In genomic region chr10:69662173-69662685, GRCh38 we compare ENCODE assay signal across 18 cellular contexts. TPM values are rescaled to one million over a fixed set of nuclear protein-coding genes. Genes with fewer than 3 reads are reported as not detected.
"Had no signal": no experiment of that assay in that cellular context is flagged by ENCODE, and none has a peak within 500 bp of the region (broad histone marks: within the 10 kb centered on the region; RNA-seq: fewer than 3 reads in every experiment).

No MANE protein-coding gene starts in this region.

- H3K4me1 Mint-ChIP-seq: activated CD8-positive, alpha-beta memory T cell treated with anti-CD3 and anti-CD28 coated beads, Interleukin-2, amount 10 ng/mL, durations not matched to agents 7 days and 5 days; naive B cell had no signal

- H3K27me3 ChIP-seq: ascending aorta, breast epithelium had no signal

- H3K4me1 ChIP-seq: ascending aorta, breast epithelium, gastroesophageal sphincter had no signal

- DNase-seq: activated CD4-positive, alpha-beta T cell treated with anti-CD3 and anti-CD28 coated beads for 1 hour; activated CD4-positive, alpha-beta T cell treated with anti-CD3 and anti-CD28 coated beads, Interleukin-2, amount 50 U/mL, for 48 hours; activated CD8-positive, alpha-beta memory T cell treated with anti-CD3 and anti-CD28 coated beads, Interleukin-2, amount 10 ng/mL, durations not matched to agents 7 days and 5 days; activated naive CD4-positive, alpha-beta T cell treated with anti-CD3 and anti-CD28 coated beads, Interleukin-2, amount 10 ng/mL, durations not matched to agents 7 days and 5 days; activated T-cell treated with anti-CD3 and anti-CD28 coated beads, Interleukin-2, amount 50 U/mL, for 1 hour; endodermal cell; heart right ventricle; left cardiac atrium; naive B cell; stimulated activated CD4-positive, alpha-beta T cell treated with anti-CD3 and anti-CD28 coated beads, Interleukin-12 subunit alpha, Interleukin-12 subunit beta, amount 100 ng/mL, for 4 hours; stimulated activated CD4-positive, alpha-beta T cell treated with anti-CD3 and anti-CD28 coated beads, Interleukin-2, amount 100 ng/mL, for 24 hours had no signal

- H3K27ac Mint-ChIP-seq: activated CD8-positive, alpha-beta memory T cell treated with anti-CD3 and anti-CD28 coated beads, Interleukin-2, amount 10 ng/mL, durations not matched to agents 7 days and 5 days; activated naive CD4-positive, alpha-beta T cell treated with anti-CD3 and anti-CD28 coated beads, Interleukin-2, amount 10 ng/mL, durations not matched to agents 7 days and 5 days; endodermal cell; naive B cell had no signal

- H3K9me3 Mint-ChIP-seq: activated naive CD4-positive, alpha-beta T cell treated with anti-CD3 and anti-CD28 coated beads, Interleukin-2, amount 10 ng/mL, durations not matched to agents 7 days and 5 days; endodermal cell; naive B cell had no signal

- H3K9me3 ChIP-seq: ascending aorta, breast epithelium, gastroesophageal sphincter, heart right ventricle, neutrophil, thoracic aorta had no signal

- H3K36me3 Mint-ChIP-seq: activated CD8-positive, alpha-beta memory T cell treated with anti-CD3 and anti-CD28 coated beads, Interleukin-2, amount 10 ng/mL, durations not matched to agents 7 days and 5 days; activated naive CD4-positive, alpha-beta T cell treated with anti-CD3 and anti-CD28 coated beads, Interleukin-2, amount 10 ng/mL, durations not matched to agents 7 days and 5 days; naive B cell had no signal

- H3K27ac ChIP-seq: ascending aorta, breast epithelium, gastroesophageal sphincter, heart right ventricle, neutrophil, thoracic aorta had no signal

- H3K4me3 Mint-ChIP-seq: activated CD8-positive, alpha-beta memory T cell treated with anti-CD3 and anti-CD28 coated beads, Interleukin-2, amount 10 ng/mL, durations not matched to agents 7 days and 5 days; activated naive CD4-positive, alpha-beta T cell treated with anti-CD3 and anti-CD28 coated beads, Interleukin-2, amount 10 ng/mL, durations not matched to agents 7 days and 5 days; endodermal cell had no signal

- H3K4me3 ChIP-seq: ascending aorta, breast epithelium, gastroesophageal sphincter, heart right ventricle, thoracic aorta had no signal

- H3K36me3 ChIP-seq: ascending aorta, breast epithelium, gastroesophageal sphincter, heart right ventricle, neutrophil, thoracic aorta had no signal

RNA-seq across cellular contexts. Expression of gene FAM241B, which starts 32.2 kb away (rescaled TPM):
- total RNA-seq: ascending aorta, mononuclear cell, urinary bladder had no signal
